In genomic region chr9:99368341-99369326, GRCh38 we compare ENCODE assay signal across 9 cellular contexts.
DNase-seq lines count a peak whose midpoint lies in the region; ATAC-seq and TF ChIP-seq lines count a peak whose summit lies in the region.
"Had no signal": no experiment of that assay in that cellular context is flagged by ENCODE, and none has a peak within 500 bp of the region (broad histone marks: within the 10 kb centered on the region; RNA-seq: fewer than 3 reads in every experiment).

No MANE protein-coding gene starts in this region.

- peaks cover 41% of the 10 kb centered on the region for H3K27me3 Mint-ChIP-seq in activated naive CD8-positive, alpha-beta T cell treated with anti-CD3 and anti-CD28 coated beads for 36 hours

- ATAC-seq in HG03135 (IDR thresholded peaks at IDR 0.05; ENCODE audit: unreplicated experiment), result peak; percentile 53

- peak overlapping the region; percentile 82 for H3K27ac ChIP-seq in cardiac muscle cell

- peaks cover 37% of the 10 kb centered on the region for H3K4me1 ChIP-seq in cardiac muscle cell (ENCODE audit: low read depth)

- H3K27me3 ChIP-seq in cardiac muscle cell, result no peaks in the 10 kb centered on the region

- no peak for TF ChIP-seq CTCF in cardiac muscle cell (IDR thresholded peaks at IDR 0.05; ENCODE audit: low read depth, low read length)

- H3K36me3 ChIP-seq in cardiac muscle cell, result no peaks in the 10 kb centered on the region

- H3K4me1 Mint-ChIP-seq in activated naive CD8-positive, alpha-beta T cell treated with anti-CD3 and anti-CD28 coated beads for 36 hours, result peaks cover 13% of the 10 kb centered on the region

- H3K9me3 Mint-ChIP-seq in activated naive CD8-positive, alpha-beta T cell treated with anti-CD3 and anti-CD28 coated beads for 36 hours, result no peaks in the 10 kb centered on the region

- H3K4me3 Mint-ChIP-seq in activated naive CD8-positive, alpha-beta T cell treated with anti-CD3 and anti-CD28 coated beads for 36 hours, result peak overlapping the region; percentile 18

- H3K9me3 ChIP-seq in cardiac muscle cell (ENCODE audit: low read depth), result no peaks in the 10 kb centered on the region

- DNase-seq in NCI-H82 (lab: John Stamatoyannopoulos, UW) (peak; percentile 16), NCI-H82 treated with DMSO at 0.1 percent for 48 hours (lab: John Stamatoyannopoulos, UW; ENCODE audit: unreplicated experiment) (no peak), cardiac muscle cell (ENCODE audit: low read depth in 1 of 2, low spot score in 1 of 2) (peak; percentile 60 to 79), pons (ENCODE audit: low spot score) (peak; percentile 59), NCI-H1105 treated with DMSO at 0.1 percent for 48 hours (lab: John Stamatoyannopoulos, UW) (no peak), NCI-H128 (lab: John Stamatoyannopoulos, UW; ENCODE audit: unreplicated experiment) (no peak)
- peak; percentile 11 for DNase-seq in activated naive CD8-positive, alpha-beta T cell treated with anti-CD3 and anti-CD28 coated beads for 36 hours

- H3K27ac Mint-ChIP-seq in activated naive CD8-positive, alpha-beta T cell treated with anti-CD3 and anti-CD28 coated beads for 36 hours, result no peak overlapping the region

- no peaks in the 10 kb centered on the region for H3K36me3 Mint-ChIP-seq in activated naive CD8-positive, alpha-beta T cell treated with anti-CD3 and anti-CD28 coated beads for 36 hours
- H3K36me3 Mint-ChIP-seq: CD4-positive, CD25-positive, alpha-beta regulatory T cell had no signal

- H3K4me3 ChIP-seq in cardiac muscle cell, result no peak overlapping the region

Comparison
In these comparisons a context has a peak if more than half of its experiments do, and no peak if none do; other contexts are left out.
1. DNase-seq: peak in NCI-H82 (single experiment), activated naive CD8-positive, alpha-beta T cell treated with anti-CD3 and anti-CD28 coated beads for 36 hours (single experiment), cardiac muscle cell (2 of 2) and pons (single experiment); none in NCI-H82 treated with DMSO at 0.1 percent for 48 hours (single experiment), NCI-H1105 treated with DMSO at 0.1 percent for 48 hours (single experiment) and NCI-H128 (single experiment).